ENCODE assay signal across 21 cellular contexts in genomic region chr12:131008461-131009270, GRCh38. TPM values are rescaled to one million over a fixed set of nuclear protein-coding genes. Genes with fewer than 3 reads are reported as not detected.
"Had no signal": no experiment of that assay in that cellular context is flagged by ENCODE, and none has a peak within 500 bp of the region (broad histone marks: within the 10 kb centered on the region; RNA-seq: fewer than 3 reads in every experiment).

No MANE protein-coding gene starts in this region.

- H3K4me1 ChIP-seq: parathyroid adenoma, tibial artery had no signal

- DNase-seq: activated CD4-positive, alpha-beta T cell treated with anti-CD3 and anti-CD28 coated beads for 4 hours; activated CD4-positive, alpha-beta T cell treated with anti-CD3 and anti-CD28 coated beads, Interleukin-2, amount 50 U/mL, for 48 hours; activated CD4-positive, CD25-positive, alpha-beta regulatory T cell; activated CD8-positive, alpha-beta memory T cell treated with anti-CD3 and anti-CD28 coated beads, Interleukin-2, amount 50 U/mL, for 48 hours; activated naive CD4-positive, alpha-beta T cell; activated naive CD8-positive, alpha-beta T cell treated with anti-CD3 and anti-CD28 coated beads for 36 hours; activated T-cell treated with anti-CD3 and anti-CD28 coated beads, Interleukin-2, amount 50 U/mL, for 4 hours; cerebellar nuclear complex; naive thymus-derived CD8-positive, alpha-beta T cell; SK-N-SH; stimulated activated CD4-positive, alpha-beta T cell treated with anti-CD3 and anti-CD28 coated beads, Interleukin-12 subunit alpha, Interleukin-12 subunit beta, amount 100 ng/mL, for 4 hours; stimulated activated CD4-positive, alpha-beta T cell treated with anti-CD3 and anti-CD28 coated beads, Interleukin-4, amount 100 ng/mL, for 4 hours; tibial artery had no signal

- H3K79me2 ChIP-seq: parathyroid adenoma had no signal

- ATAC-seq: activated T-cell treated with anti-CD3 and anti-CD28 coated beads, Interleukin-2, amount 50 U/mL, for 4 hours; naive thymus-derived CD8-positive, alpha-beta T cell had no signal

- H3K36me3 ChIP-seq: neutrophil had no signal

- H3K9me3 ChIP-seq: esophagus muscularis mucosa, neutrophil, SK-N-SH, tibial artery had no signal

- H3K4me3 ChIP-seq: coronary artery, esophagus muscularis mucosa, tibial artery had no signal

- H3K27me3 ChIP-seq: esophagus muscularis mucosa, tibial artery had no signal

- H3K9ac ChIP-seq: parathyroid adenoma, SK-N-SH had no signal

- H3K27ac ChIP-seq: coronary artery, neutrophil, parathyroid adenoma, tibial artery had no signal

- H3K4me2 ChIP-seq: SK-N-SH had no signal

- H2AFZ ChIP-seq: parathyroid adenoma had no signal

- FAIRE-seq: astrocyte, frontal cortex, keratinocyte had no signal

RNA-seq across cellular contexts. Expression of gene ADGRD1, which starts 55.0 kb away (rescaled TPM):
- total RNA-seq: bronchial epithelial cell had no signal
- polyA plus RNA-seq: keratinocyte, SK-N-SH had no signal
